In genomic region chr1:245234217-245235120, GRCh38 we compare ENCODE assay signal across 8 cellular contexts.
DNase-seq lines count a peak whose midpoint lies in the region; ATAC-seq and TF ChIP-seq lines count a peak whose summit lies in the region.

No MANE protein-coding gene starts in this region.

- no peaks in the 10 kb centered on the region for H3K9me3 ChIP-seq in mucosa of descending colon

- H3K4me1 ChIP-seq in mucosa of descending colon (ENCODE audit: low read depth): no peaks in the 10 kb centered on the region

- peak; percentile 16 for DNase-seq in COLO829 (ENCODE audit: low spot score)
- DNase-seq in NCI-H146 (lab: John Stamatoyannopoulos, UW): peak; percentile 100
- DNase-seq in brain pericyte (ENCODE audit: low read depth, low spot score): peak; percentile 21
- peak; percentile 79 for DNase-seq in mesenteric fat pad (ENCODE audit: low spot score)
- no peak for DNase-seq in mucosa of descending colon
- DNase-seq in NCI-H1048 (lab: John Stamatoyannopoulos, UW): no peak
- no peak for DNase-seq in hepatic stellate cell (ENCODE audit: low spot score)

- ATAC-seq in HG02885 (IDR thresholded peaks at IDR 0.05; ENCODE audit: poor library complexity, unreplicated experiment) (no peak), mucosa of descending colon (no peak)

- no peaks in the 10 kb centered on the region for H3K36me3 ChIP-seq in mucosa of descending colon (ENCODE audit: low read depth)

- no peak for TF ChIP-seq CTCF in mucosa of descending colon (IDR thresholded peaks at IDR 0.05)

- no peak overlapping the region for H3K4me3 ChIP-seq in mucosa of descending colon

- intact Hi-C loops in mucosa of descending colon (cut with DNase I, micrococcal nuclease): no loop called here

Comparison
In these comparisons a context has a peak if more than half of its experiments do, and no peak if none do; other contexts are left out.
1. DNase-seq: peak in COLO829 (single experiment), NCI-H146 (single experiment), brain pericyte (single experiment) and mesenteric fat pad (single experiment); none in mucosa of descending colon (0 of 3), NCI-H1048 (single experiment) and hepatic stellate cell (single experiment).